In the genomic region with DNA sequence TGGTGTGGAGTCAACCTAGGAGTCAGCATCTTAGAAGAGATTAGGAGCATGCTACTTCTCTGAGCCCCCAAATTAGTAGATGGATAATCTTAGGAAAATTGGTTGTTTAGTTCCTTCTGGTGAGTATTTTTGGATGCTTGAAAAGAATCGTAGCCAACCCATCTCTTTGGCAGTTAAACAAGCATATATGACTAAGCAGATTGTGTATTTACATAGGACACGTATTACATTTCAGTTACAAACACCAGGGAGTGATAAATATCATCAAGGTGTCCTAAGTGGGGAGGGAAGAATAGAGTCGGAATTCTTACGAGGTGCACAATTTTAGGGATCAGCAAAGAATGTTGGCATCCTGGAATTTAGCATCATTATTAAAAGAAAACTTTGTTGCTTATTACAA, we compare ENCODE assay signal across 20 cellular contexts. TPM values are rescaled to one million over a fixed set of nuclear protein-coding genes. Genes with fewer than 3 reads are reported as not detected.
DNase-seq lines count a peak whose midpoint lies in the region; ATAC-seq, FAIRE-seq and TF ChIP-seq lines count a peak whose summit lies in the region.
"Had no signal": no experiment of that assay in that cellular context is flagged by ENCODE, and none has a peak within 500 bp of the region (broad histone marks: within the 10 kb centered on the region; RNA-seq: fewer than 3 reads in every experiment).

No MANE protein-coding gene starts in this region.

- H3K27me3 ChIP-seq in GM23248 (replicated peaks; ENCODE audit: insufficient read depth) (no peaks in the 10 kb centered on the region), Panc1 (ENCODE audit: control insufficient read depth, insufficient read depth, low read length) (no peaks in the 10 kb centered on the region), fibroblast of lung (ENCODE audit: control insufficient read depth, insufficient read depth, low read length) (no peaks in the 10 kb centered on the region)

- H3K4me2 ChIP-seq in A549 = peak overlapping the region; percentile 34; the same call in 2 of the 3 replicates
- H3K4me2 ChIP-seq in GM23248 (ENCODE audit: unreplicated experiment) = no peak overlapping the region
- H3K4me2 ChIP-seq in fibroblast of lung (ENCODE audit: extremely low read depth, insufficient read depth, low read length) = no peak overlapping the region
- H3K4me2 ChIP-seq: KMS-11 had no signal

- TF ChIP-seq POLR2A in A549 (IDR thresholded peaks at IDR 0.05; ENCODE audit: low read length) = no peak

- TF ChIP-seq RAD21 in A549 (conservative IDR thresholded peaks at IDR 0.05 in 1 of 2, IDR thresholded peaks at IDR 0.05 in 1 of 2) = no peak

- H3K9ac ChIP-seq in GM23248 = no peak overlapping the region
- no peak overlapping the region for H3K9ac ChIP-seq in fibroblast of lung (ENCODE audit: insufficient read depth, low read length)
- H3K9ac ChIP-seq: KMS-11 had no signal

- H3K4me1 ChIP-seq in A549 = peaks cover 7% of the 10 kb centered on the region; the same call in 2 of the 3 replicates
- peaks cover under 1% of the 10 kb centered on the region; the same call in 1 of the 2 replicates for H3K4me1 ChIP-seq in GM23248 (ENCODE audit: insufficient read depth)
- H3K4me1 ChIP-seq in Panc1 (ENCODE audit: control insufficient read depth, insufficient read depth, low read length) = no peaks in the 10 kb centered on the region
- H3K4me1 ChIP-seq in fibroblast of lung (ENCODE audit: control insufficient read depth, extremely low read depth, insufficient read depth, low read length) = no peaks in the 10 kb centered on the region

- H3K4me3 ChIP-seq in A549 (no peak overlapping the region), GM23248 (no peak overlapping the region), Panc1 (ENCODE audit: low read depth in 2 of 2, low read length in 2 of 2) (no peak overlapping the region), fibroblast of lung (replicated peaks in 1 of 4; ENCODE audit: control extremely low read depth in 1 of 4, insufficient read depth in 1 of 4, low read depth in 3 of 4, low read length in 4 of 4) (no peak overlapping the region)

- peaks cover 13% of the 10 kb centered on the region for H3K36me3 Mint-ChIP-seq in activated CD8-positive, alpha-beta T cell treated with anti-CD3 and anti-CD28 coated beads, Interleukin-2, amount 10 ng/mL, durations not matched to agents 7 days and 5 days (ENCODE audit: low read depth)

- TF ChIP-seq CTCF in A549 (IDR thresholded peaks at IDR 0.05) (no peak), Panc1 (IDR thresholded peaks at IDR 0.05) (no peak), fibroblast of lung (conservative IDR thresholded peaks at IDR 0.05 in 1 of 2, IDR thresholded peaks at IDR 0.05 in 1 of 2; ENCODE audit: low read depth in 1 of 2, low read length in 2 of 2) (no peak)

- no peaks in the 10 kb centered on the region for H3K9me2 ChIP-seq in GM23248 (ENCODE audit: insufficient read depth)

- 4% methylated on average over 4 of the region's 4 CpGs for WGBS in A549 (ENCODE audit: missing lambda C conversion rate)
- WGBS in GM23248 (ENCODE audit: low coverage in 1 of 2, low lambda C conversion rate in 2 of 2, missing lambda C conversion rate in 2 of 2), 2 experiments = 71 to 74% methylated on average over 4 of the region's 4 CpGs

- intact Hi-C loops in Panc1 (cut with micrococcal nuclease; ENCODE audit: unreplicated experiment) = no loop called here

- H3K27ac ChIP-seq in A549 (no peak overlapping the region), GM23248 (no peak overlapping the region), Panc1 (ENCODE audit: low read length) (no peak overlapping the region), fibroblast of lung (ENCODE audit: insufficient read depth, low read length) (no peak overlapping the region)
- H3K27ac ChIP-seq: KMS-11 had no signal

- H3K79me2 ChIP-seq in GM23248 (ENCODE audit: insufficient read depth) = no peaks in the 10 kb centered on the region
- H3K79me2 ChIP-seq in fibroblast of lung (ENCODE audit: control insufficient read depth, insufficient read depth, low read length) = no peaks in the 10 kb centered on the region

- H3K36me3 ChIP-seq in GM23248 (ENCODE audit: low read depth) (peaks cover 6% of the 10 kb centered on the region; the same call in 1 of the 2 replicates), Panc1 (ENCODE audit: control insufficient read depth, insufficient read depth, low read length) (no peaks in the 10 kb centered on the region), fibroblast of lung (ENCODE audit: control insufficient read depth, insufficient read depth, low read length) (no peaks in the 10 kb centered on the region)

- no peak overlapping the region for H2AFZ ChIP-seq in GM23248
- no peak overlapping the region for H2AFZ ChIP-seq in fibroblast of lung (ENCODE audit: low read length)

- POLR2A ChIA-PET in A549 (lab: Yijun Ruan, JAX) (interaction anchor here (0.7 kb wide), 1 partner anchor 191 kb away, joined by 3 read pairs; no protein-coding TSS in a partner anchor), Panc1 (lab: Charles Lee) (no interaction called here)
- POLR2A ChIA-PET in activated CD8-positive, alpha-beta T cell treated with anti-CD3 and anti-CD28 coated beads, Interleukin-2, amount 10 ng/mL, durations not matched to agents 7 days and 5 days (lab: Charles Lee) = no interaction called here

- no TSS peak for BruUV-seq in Panc1 (replicated peaks; lab: Mats Ljungman, UMichigan)

- H3K9me3 Mint-ChIP-seq in activated CD8-positive, alpha-beta T cell treated with anti-CD3 and anti-CD28 coated beads, Interleukin-2, amount 10 ng/mL, durations not matched to agents 7 days and 5 days (ENCODE audit: insufficient read depth) = no peaks in the 10 kb centered on the region

- H3K4me3 Mint-ChIP-seq in activated CD8-positive, alpha-beta T cell treated with anti-CD3 and anti-CD28 coated beads, Interleukin-2, amount 10 ng/mL, durations not matched to agents 7 days and 5 days = no peak overlapping the region

- CTCF ChIA-PET in A549 (lab: Yijun Ruan, JAX) = interaction anchor here (0.6 kb wide), 1 partner anchor 32 kb away, joined by 4 read pairs; no protein-coding TSS in a partner anchor
- CTCF ChIA-PET in Panc1 (lab: Charles Lee) = no interaction called here
- CTCF ChIA-PET in activated CD8-positive, alpha-beta T cell treated with anti-CD3 and anti-CD28 coated beads, Interleukin-2, amount 10 ng/mL, durations not matched to agents 7 days and 5 days (lab: Charles Lee) = no interaction called here

- no peaks in the 10 kb centered on the region for H4K20me1 ChIP-seq in GM23248 (ENCODE audit: insufficient read depth)
- H4K20me1 ChIP-seq in fibroblast of lung (ENCODE audit: control insufficient read depth, extremely low read depth, insufficient read depth, low read length) = no peaks in the 10 kb centered on the region

- H3K9me3 ChIP-seq in A549 (peaks cover 9% of the 10 kb centered on the region; the same call in 2 of the 3 replicates), GM23248 (ENCODE audit: low read depth) (no peaks in the 10 kb centered on the region), Panc1 (ENCODE audit: control insufficient read depth, insufficient read depth, low read depth, low read length) (no peaks in the 10 kb centered on the region), fibroblast of lung (ENCODE audit: control insufficient read depth, insufficient read depth, low read depth, low read length) (no peaks in the 10 kb centered on the region)

- no peak for FAIRE-seq in A549 (lab: Jason Lieb, UNC)
- FAIRE-seq: A204.1, RCC 7860 had no signal

- DNase-seq in A549 (ENCODE audit: low read depth in 1 of 2, low spot score in 1 of 2) (no peak), GM23248 (peak; percentile 37), Panc1 (ENCODE audit: low read depth, low spot score) (no peak), fibroblast of lung (ENCODE audit: low read depth in 2 of 2) (peak; percentile 58 to 66), NCI-H1105 treated with DMSO at 0.1 percent for 48 hours (lab: John Stamatoyannopoulos, UW) (no peak), NCI-H774 (lab: John Stamatoyannopoulos, UW) (no peak), NCI-H82 treated with DMSO at 0.1 percent for 48 hours (lab: John Stamatoyannopoulos, UW; ENCODE audit: unreplicated experiment) (no peak)
- no peak for DNase-seq in activated CD8-positive, alpha-beta T cell treated with anti-CD3 and anti-CD28 coated beads, Interleukin-2, amount 10 ng/mL, durations not matched to agents 7 days and 5 days
- DNase-seq: Calu3, DND-41, GF-D8, GOT3, NCI-H1417, NCI-H2081, NCI-H2227 treated with DMSO at 0.1 percent for 48 hours, NCI-H524 treated with DMSO at 0.1 percent for 48 hours, SHP77 treated with DMSO at 0.1 percent for 48 hours had no signal

- no peak for TF ChIP-seq EP300 in A549 (IDR thresholded peaks at IDR 0.05)

- no peaks in the 10 kb centered on the region for H3K27me3 Mint-ChIP-seq in activated CD8-positive, alpha-beta T cell treated with anti-CD3 and anti-CD28 coated beads, Interleukin-2, amount 10 ng/mL, durations not matched to agents 7 days and 5 days (ENCODE audit: low read depth)

- 0 out of 2 replicates have a peak, but pooled peaks cover 14% of the 10 kb centered on the region for H3F3A ChIP-seq in GM23248 (ENCODE audit: insufficient read depth)

- ATAC-seq in A549 = no peak; a peak in 1 of 6 replicates
- ATAC-seq in Panc1 = peak; percentile 59; the same call in 1 of the 2 replicates
- no peak for ATAC-seq in activated CD8-positive, alpha-beta T cell treated with anti-CD3 and anti-CD28 coated beads, Interleukin-2, amount 10 ng/mL, durations not matched to agents 7 days and 5 days

- no peaks in the 10 kb centered on the region for H3K4me1 Mint-ChIP-seq in activated CD8-positive, alpha-beta T cell treated with anti-CD3 and anti-CD28 coated beads, Interleukin-2, amount 10 ng/mL, durations not matched to agents 7 days and 5 days (ENCODE audit: low read depth)

- no peak overlapping the region for H3K27ac Mint-ChIP-seq in activated CD8-positive, alpha-beta T cell treated with anti-CD3 and anti-CD28 coated beads, Interleukin-2, amount 10 ng/mL, durations not matched to agents 7 days and 5 days

- in situ Hi-C loops in GM23248 (cut with MboI) (no loop called here), Panc1 (cut with HindIII; ENCODE audit: low pct_unique_long_range_greater_than_20kb, low sequenced_read_pairs) (no loop called here)

RNA-seq across cellular contexts. Expression of gene PLET1, which starts 13.5 kb away (rescaled TPM):
- not detected in 2 replicates for polyA plus RNA-seq in A549 (2011; rRNA removed)
- not detected in 2 replicates for polyA plus RNA-seq in A549 (2012; cell fraction: cytosol; rRNA removed)
- polyA plus RNA-seq in A549 (2012; cell fraction: nucleus; rRNA removed) = not detected in 2 replicates
- polyA plus RNA-seq in A549 (2017; fragmentation: RNase III; extraction: RNeasy Plus Mini Kit Qiagen cat#74134 plus additional on column Dnase treatment) = not detected in 3 replicates
- 0.17 TPM in 1 of 2 replicates, not detected in the other for polyA minus RNA-seq in A549 (2011; rRNA and poly(A)+ RNA removed)
- total RNA-seq in GM23248 (2014; rRNA removed; shearing (Covaris generic)) = not detected in 2 replicates
- not detected in 2 replicates for polyA plus RNA-seq in GM23248 (2016; fragmentation: Nextera tagmentation; extraction: Ambion mirVana)
- not detected for total RNA-seq in Panc1 (2021; ENCODE audit: unreplicated experiment)
- not detected for polyA plus RNA-seq in Panc1 (2012; ENCODE audit: insufficient read length)
- not detected in 2 replicates for total RNA-seq in fibroblast of lung
- not detected in 2 replicates for polyA plus RNA-seq in fibroblast of lung
- not detected in 2 replicates for polyA plus RNA-seq in fibroblast of lung (2012)
- not detected in 2 replicates for polyA minus RNA-seq in fibroblast of lung (ENCODE audit: low replicate concordance)
- not detected for total RNA-seq in activated CD8-positive, alpha-beta T cell treated with anti-CD3 and anti-CD28 coated beads, Interleukin-2, amount 10 ng/mL, durations not matched to agents 7 days and 5 days
- total RNA-seq: Calu3 had no signal

RNA-seq across cellular contexts. Expression of gene PTS, which starts 21.0 kb away (rescaled TPM):
- 34.0 and 48.5 TPM in 2 replicates for polyA plus RNA-seq in A549 (2011; rRNA removed)
- 25.1 and 32.3 TPM in 2 replicates for polyA plus RNA-seq in A549 (2012; cell fraction: cytosol; rRNA removed)
- polyA plus RNA-seq in A549 (2012; cell fraction: nucleus; rRNA removed) = 11.3 and 20.6 TPM in 2 replicates
- polyA plus RNA-seq in A549 (2017; fragmentation: RNase III; extraction: RNeasy Plus Mini Kit Qiagen cat#74134 plus additional on column Dnase treatment) = 33.6 to 34.4 TPM (median 33.9 TPM) in 3 replicates
- polyA minus RNA-seq in A549 (2011; rRNA and poly(A)+ RNA removed) = 7.6 and 10.5 TPM in 2 replicates
- 33.9 and 36.5 TPM in 2 replicates for total RNA-seq in GM23248 (2014; rRNA removed; shearing (Covaris generic))
- polyA plus RNA-seq in GM23248 (2016; fragmentation: Nextera tagmentation; extraction: Ambion mirVana) = 100 and 108 TPM in 2 replicates
- total RNA-seq in Panc1 (2021; ENCODE audit: unreplicated experiment) = 64.2 TPM
- polyA plus RNA-seq in Panc1 (2012; ENCODE audit: insufficient read length) = 54.2 TPM
- total RNA-seq in fibroblast of lung = 47.5 and 69.0 TPM in 2 replicates
- 47.4 and 51.6 TPM in 2 replicates for polyA plus RNA-seq in fibroblast of lung
- polyA plus RNA-seq in fibroblast of lung (2012) = 40.1 and 40.4 TPM in 2 replicates
- 5.1 TPM in 1 of 2 replicates, not detected in the other for polyA minus RNA-seq in fibroblast of lung (ENCODE audit: low replicate concordance)
- 10 to 100 TPM; 19.8 to 20.8 TPM for total RNA-seq in activated CD8-positive, alpha-beta T cell treated with anti-CD3 and anti-CD28 coated beads, Interleukin-2, amount 10 ng/mL, durations not matched to agents 7 days and 5 days

Comparison
In these comparisons a context has a peak if more than half of its experiments do, and no peak if none do; other contexts are left out.
1. DNase-seq: peak in GM23248 (single experiment) and fibroblast of lung (2 of 2); none in A549 (0 of 2), Panc1 (single experiment), activated CD8-positive, alpha-beta T cell treated with anti-CD3 and anti-CD28 coated beads, Interleukin-2, amount 10 ng/mL, durations not matched to agents 7 days and 5 days (single experiment), NCI-H1105 treated with DMSO at 0.1 percent for 48 hours (single experiment), NCI-H774 (single experiment) and NCI-H82 treated with DMSO at 0.1 percent for 48 hours (single experiment).